ENCODE assay signal across 10 cellular contexts in the genomic region with DNA sequence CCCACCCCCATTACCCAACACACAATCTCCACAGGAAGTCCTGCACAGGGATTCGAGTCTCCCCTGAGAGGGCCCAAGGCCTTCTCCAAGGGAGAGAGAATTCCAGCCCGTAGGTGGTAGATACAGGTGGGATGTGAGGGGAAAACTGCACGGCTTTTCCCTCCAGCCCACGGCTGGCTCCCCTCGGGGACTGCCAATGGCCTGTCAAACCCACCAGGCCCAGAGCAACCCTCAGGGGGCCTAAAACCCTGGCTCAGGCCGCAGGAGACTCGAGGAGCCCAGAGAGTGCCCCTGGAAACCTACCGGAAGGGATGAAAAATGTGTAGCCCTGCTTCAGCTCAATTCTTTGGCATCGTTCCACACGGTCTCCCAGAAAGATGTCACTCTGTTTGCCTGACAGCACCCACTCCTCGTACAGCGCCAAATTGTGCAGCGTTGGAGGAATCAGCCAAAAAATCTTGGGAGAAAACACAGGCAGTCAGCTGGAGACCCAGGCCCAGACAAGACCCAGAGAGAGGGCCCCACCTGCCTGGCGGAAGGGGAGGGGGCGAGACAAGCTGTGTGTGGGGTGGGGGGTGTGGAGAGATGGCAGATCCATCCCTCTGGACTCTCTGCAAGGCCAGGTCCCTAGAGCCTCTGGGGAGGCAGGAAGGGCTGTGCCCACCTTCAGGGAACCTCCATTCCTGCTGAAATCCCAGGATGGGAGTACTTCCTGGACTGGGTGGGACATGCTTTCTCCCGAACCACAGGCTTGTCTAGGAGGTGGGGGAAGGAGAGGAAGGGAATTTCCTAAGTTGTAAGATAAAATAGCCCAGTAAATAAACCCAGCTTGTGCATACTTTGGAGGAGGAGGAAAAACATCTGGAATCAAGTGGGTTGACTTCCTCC. TPM values are rescaled to one million over a fixed set of nuclear protein-coding genes. Genes with fewer than 3 reads are reported as not detected.
A peak's percentile ranks its signal among the peaks of the same experiment; 100 is the strongest.
DNase-seq lines count a peak whose midpoint lies in the region; ATAC-seq and TF ChIP-seq lines count a peak whose summit lies in the region.
"Had no signal": no experiment of that assay in that cellular context is flagged by ENCODE, and none has a peak within 500 bp of the region (broad histone marks: within the 10 kb centered on the region; RNA-seq: fewer than 3 reads in every experiment).

No MANE protein-coding gene starts in this region.

- no peaks in the 10 kb centered on the region for H3K27me3 Mint-ChIP-seq in activated naive CD8-positive, alpha-beta T cell
- no peaks in the 10 kb centered on the region for H3K27me3 Mint-ChIP-seq in activated naive CD8-positive, alpha-beta T cell treated with anti-CD3 and anti-CD28 coated beads for 36 hours
- H3K27me3 Mint-ChIP-seq in activated CD8-positive, alpha-beta T cell treated with anti-CD3 and anti-CD28 coated beads for 36 hours, result no peaks in the 10 kb centered on the region

- no peak overlapping the region for H3K27ac Mint-ChIP-seq in activated naive CD8-positive, alpha-beta T cell
- H3K27ac Mint-ChIP-seq in activated naive CD8-positive, alpha-beta T cell treated with anti-CD3 and anti-CD28 coated beads for 36 hours, result no peak overlapping the region
- H3K27ac Mint-ChIP-seq in activated CD8-positive, alpha-beta T cell treated with anti-CD3 and anti-CD28 coated beads for 36 hours, result peak overlapping the region; percentile 55

- POLR2A ChIA-PET in activated CD8-positive, alpha-beta T cell treated with anti-CD3 and anti-CD28 coated beads for 36 hours (lab: Charles Lee), result interaction anchor here (1.4 kb wide), 1 partner anchor 10 kb away, joined by 4 read pairs; no protein-coding TSS in a partner anchor

- H3K4me1 ChIP-seq in thymus (ENCODE audit: control insufficient read depth, insufficient read depth, low read length) (peaks cover 18% of the 10 kb centered on the region), body of pancreas (peaks cover 21% of the 10 kb centered on the region)

- TF ChIP-seq POLR2A in body of pancreas (IDR thresholded peaks at IDR 0.05), result no peak

- ATAC-seq in activated CD8-positive, alpha-beta T cell treated with anti-CD3 and anti-CD28 coated beads for 36 hours, result no peak
- ATAC-seq in body of pancreas, result no peak

- peaks cover 33% of the 10 kb centered on the region for H3K36me3 ChIP-seq in thymus (ENCODE audit: control insufficient read depth, insufficient read depth)
- no peaks in the 10 kb centered on the region for H3K36me3 ChIP-seq in body of pancreas (replicated peaks in 1 of 2; ENCODE audit: insufficient read depth in 1 of 2, low read depth in 2 of 2)
- H3K36me3 ChIP-seq: brain microvascular endothelial cell had no signal

- TF ChIP-seq CTCF in activated CD8-positive, alpha-beta T cell treated with anti-CD3 and anti-CD28 coated beads for 36 hours (IDR thresholded peaks at IDR 0.05), result no peak
- no peak for TF ChIP-seq CTCF in body of pancreas (IDR thresholded peaks at IDR 0.05)

- peak overlapping the region; percentile 28 for H3K4me3 Mint-ChIP-seq in activated naive CD8-positive, alpha-beta T cell
- H3K4me3 Mint-ChIP-seq in activated naive CD8-positive, alpha-beta T cell treated with anti-CD3 and anti-CD28 coated beads for 36 hours, result no peak overlapping the region
- H3K4me3 Mint-ChIP-seq in activated CD8-positive, alpha-beta T cell treated with anti-CD3 and anti-CD28 coated beads for 36 hours, result no peak overlapping the region

- no peaks in the 10 kb centered on the region for H3K36me3 Mint-ChIP-seq in activated naive CD8-positive, alpha-beta T cell
- H3K36me3 Mint-ChIP-seq in activated naive CD8-positive, alpha-beta T cell treated with anti-CD3 and anti-CD28 coated beads for 36 hours, result peaks cover 21% of the 10 kb centered on the region
- H3K36me3 Mint-ChIP-seq in activated CD8-positive, alpha-beta T cell treated with anti-CD3 and anti-CD28 coated beads for 36 hours (ENCODE audit: low read depth), result peaks cover 26% of the 10 kb centered on the region

- CTCF ChIA-PET in activated CD8-positive, alpha-beta T cell treated with anti-CD3 and anti-CD28 coated beads for 36 hours (lab: Charles Lee), result interaction anchor here (1.0 to 1.2 kb wide), 2 partner anchors 38 to 53 kb away, joined by 4 read pairs; no protein-coding TSS in a partner anchor

- H3K4me1 Mint-ChIP-seq in activated naive CD8-positive, alpha-beta T cell (ENCODE audit: low read depth), result peaks cover 58% of the 10 kb centered on the region
- H3K4me1 Mint-ChIP-seq in activated naive CD8-positive, alpha-beta T cell treated with anti-CD3 and anti-CD28 coated beads for 36 hours, result peaks cover 62% of the 10 kb centered on the region
- peaks cover 63% of the 10 kb centered on the region for H3K4me1 Mint-ChIP-seq in activated CD8-positive, alpha-beta T cell treated with anti-CD3 and anti-CD28 coated beads for 36 hours (ENCODE audit: low read depth)

- 92% methylated on average over 16 of the region's 16 CpGs for WGBS in thymus
- WGBS in body of pancreas, 2 donors, result 68 to 85% methylated on average over 10 to 16 of the region's 16 CpGs

- no peaks in the 10 kb centered on the region for H3K9me3 Mint-ChIP-seq in activated naive CD8-positive, alpha-beta T cell (ENCODE audit: low read depth)
- no peaks in the 10 kb centered on the region for H3K9me3 Mint-ChIP-seq in activated naive CD8-positive, alpha-beta T cell treated with anti-CD3 and anti-CD28 coated beads for 36 hours
- no peaks in the 10 kb centered on the region for H3K9me3 Mint-ChIP-seq in activated CD8-positive, alpha-beta T cell treated with anti-CD3 and anti-CD28 coated beads for 36 hours

- H3K9me3 ChIP-seq in thymus (ENCODE audit: control insufficient read depth) (peaks cover 1% of the 10 kb centered on the region), body of pancreas (no peaks in the 10 kb centered on the region)

- no peak overlapping the region for H3K4me3 ChIP-seq in thymus (ENCODE audit: low read length)
- no peak overlapping the region for H3K4me3 ChIP-seq in body of pancreas

- H3K27ac ChIP-seq in thymus (ENCODE audit: low read depth) (peak overlapping the region; percentile 12), body of pancreas (peak overlapping the region in 2 of 4 donors; percentile 8 to 34)
- H3K27ac ChIP-seq: brain microvascular endothelial cell had no signal

- intact Hi-C loops in activated CD8-positive, alpha-beta T cell treated with anti-CD3 and anti-CD28 coated beads for 36 hours (cut with micrococcal nuclease), result loop anchor here (5.0 kb wide), 1 partner anchor 35 kb away; no protein-coding TSS in a partner anchor
- intact Hi-C loops in body of pancreas (cut with DNase I), result no loop called here

- H3K27me3 ChIP-seq in thymus (ENCODE audit: control insufficient read depth, insufficient read depth), result no peaks in the 10 kb centered on the region
- H3K27me3 ChIP-seq in body of pancreas, result no peaks in the 10 kb centered on the region
- H3K27me3 ChIP-seq: brain microvascular endothelial cell had no signal

- no peak for DNase-seq in activated naive CD8-positive, alpha-beta T cell treated with anti-CD3 and anti-CD28 coated beads for 36 hours
- DNase-seq in activated CD8-positive, alpha-beta T cell treated with anti-CD3 and anti-CD28 coated beads for 36 hours, result no peak
- DNase-seq in hepatic stellate cell (ENCODE audit: low spot score), result peak; percentile 65
- DNase-seq in DMS153 (lab: John Stamatoyannopoulos, UW), result no peak
- DNase-seq in stimulated activated CD4-positive, alpha-beta T cell treated with anti-CD3 and anti-CD28 coated beads, Interleukin-12 subunit alpha, Interleukin-12 subunit beta, amount 100 ng/mL, for 4 hours, result no peak
- no peak for DNase-seq in body of pancreas
- DNase-seq: brain microvascular endothelial cell, NCI-H774 had no signal

RNA-seq across cellular contexts. Expression of a gene that starts 48.1 kb away (rescaled TPM):
- 10 to 100 TPM; 55.3 to 57.3 TPM for total RNA-seq in activated naive CD8-positive, alpha-beta T cell treated with anti-CD3 and anti-CD28 coated beads for 36 hours
- total RNA-seq in activated CD8-positive, alpha-beta T cell treated with anti-CD3 and anti-CD28 coated beads for 36 hours, result 10 to 100 TPM; 61.0 to 61.7 TPM
- 25.9 TPM for polyA plus RNA-seq in thymus
- 10 to 100 TPM; 17.8 to 26.5 TPM for total RNA-seq in body of pancreas
